ENCODE assay signal across 13 cellular contexts in genomic region chr2:197207608-197208007, GRCh38.
DNase-seq lines count a peak whose midpoint lies in the region; ATAC-seq and FAIRE-seq lines count a peak whose summit lies in the region.
"Had no signal": no experiment of that assay in that cellular context is flagged by ENCODE, and none has a peak within 500 bp of the region (broad histone marks: within the 10 kb centered on the region; RNA-seq: fewer than 3 reads in every experiment).

No MANE protein-coding gene starts in this region.

- H2AFZ ChIP-seq in neuronal stem cell (ENCODE audit: low read length), result no peak overlapping the region

- H3K27me3 ChIP-seq in CD4-positive, CD25-positive, alpha-beta regulatory T cell (ENCODE audit: control insufficient read depth, insufficient read depth, low read length), result no peaks in the 10 kb centered on the region
- H3K27me3 ChIP-seq in neuronal stem cell (ENCODE audit: control insufficient read depth in 3 of 3, insufficient read depth in 3 of 3, low read depth in 1 of 3, low read length in 3 of 3), result no peaks in the 10 kb centered on the region
- H3K27me3 ChIP-seq: BLaER1 treated with 17β-estradiol and CSF1 and Interleukin-3, amounts not matched to agents 10 nM and 100 nM had no signal

- peak overlapping the region; percentile 68 to 78 (median 72) for H3K4me3 Mint-ChIP-seq in CD4-positive, CD25-positive, alpha-beta regulatory T cell
- H3K4me3 Mint-ChIP-seq in activated T-helper 2 cell treated with anti-CD3 and anti-CD28 coated beads, Interferon-gamma antibody, Interleukin-2, Interleukin-4, amounts not matched to agents 10 μg/mL and 5 μg/mL and 100 μg/mL, durations not matched to agents 14 hours and 24 hours and 36 hours (ENCODE audit: low read depth), result peak overlapping the region; percentile 45
- H3K4me3 Mint-ChIP-seq in naive thymus-derived CD8-positive, alpha-beta T cell, result peak overlapping the region; percentile 46 to 88 (median 76)

- no peaks in the 10 kb centered on the region for H3K27me3 Mint-ChIP-seq in CD4-positive, CD25-positive, alpha-beta regulatory T cell
- H3K27me3 Mint-ChIP-seq in activated T-helper 2 cell treated with anti-CD3 and anti-CD28 coated beads, Interferon-gamma antibody, Interleukin-2, Interleukin-4, amounts not matched to agents 10 μg/mL and 5 μg/mL and 100 μg/mL, durations not matched to agents 14 hours and 24 hours and 36 hours (ENCODE audit: low read depth), result no peaks in the 10 kb centered on the region
- H3K27me3 Mint-ChIP-seq in naive thymus-derived CD8-positive, alpha-beta T cell, result no peaks in the 10 kb centered on the region

- no peak for DNase-seq in CD4-positive, CD25-positive, alpha-beta regulatory T cell
- no peak for DNase-seq in GM19239 (ENCODE audit: insufficient read length, low spot score)
- no peak for DNase-seq in activated T-helper 2 cell treated with anti-CD3 and anti-CD28 coated beads, Interferon-gamma antibody, Interleukin-2, Interleukin-4, amounts not matched to agents 10 μg/mL and 5 μg/mL and 100 μg/mL, durations not matched to agents 14 hours and 24 hours and 36 hours (ENCODE audit: low spot score)
- DNase-seq in naive thymus-derived CD8-positive, alpha-beta T cell, result no peak
- no peak for DNase-seq in neuronal stem cell (ENCODE audit: low spot score)
- no peak for DNase-seq in effector CD8-positive, alpha-beta T cell (lab: John Stamatoyannopoulos, UW)
- no peak for DNase-seq in cerebellar nuclear complex (lab: John Stamatoyannopoulos, UW)
- no peak for DNase-seq in NCI-H82 (lab: John Stamatoyannopoulos, UW)
- DNase-seq: activated CD8-positive, alpha-beta memory T cell treated with anti-CD3 and anti-CD28 coated beads, Interleukin-2, amount 50 U/mL, for 48 hours; NCI-H1105 treated with DMSO at 0.1 percent for 48 hours; retina had no signal

- H2BK15ac ChIP-seq in neuronal stem cell (ENCODE audit: low read length), result no peak overlapping the region

- H3K4me1 Mint-ChIP-seq in CD4-positive, CD25-positive, alpha-beta regulatory T cell, result peaks cover 34 to 96% (median 82%) of the 10 kb centered on the region in 4 donors
- H3K4me1 Mint-ChIP-seq in activated T-helper 2 cell treated with anti-CD3 and anti-CD28 coated beads, Interferon-gamma antibody, Interleukin-2, Interleukin-4, amounts not matched to agents 10 μg/mL and 5 μg/mL and 100 μg/mL, durations not matched to agents 14 hours and 24 hours and 36 hours (ENCODE audit: low read depth), result peaks cover 83% of the 10 kb centered on the region
- peaks cover 50 to 98% (median 96%) of the 10 kb centered on the region in 4 donors for H3K4me1 Mint-ChIP-seq in naive thymus-derived CD8-positive, alpha-beta T cell

- H3K27ac ChIP-seq in CD4-positive, CD25-positive, alpha-beta regulatory T cell (ENCODE audit: insufficient read depth, low read length, poor library complexity, severe bottlenecking), result peak overlapping the region; percentile 88
- H3K27ac ChIP-seq in neuronal stem cell (replicated peaks; ENCODE audit: low read length), result no peak overlapping the region

- no peak overlapping the region for H2BK12ac ChIP-seq in neuronal stem cell (ENCODE audit: low read length)

- no peak overlapping the region for H4K8ac ChIP-seq in neuronal stem cell (ENCODE audit: low read depth, low read length)

- no peak overlapping the region for H3K4me2 ChIP-seq in neuronal stem cell (ENCODE audit: insufficient read depth, low read length, poor library complexity, severe bottlenecking)

- H3K9me3 ChIP-seq in CD4-positive, CD25-positive, alpha-beta regulatory T cell (ENCODE audit: control insufficient read depth in 2 of 2, low read length in 2 of 2), result no peaks in the 10 kb centered on the region
- H3K9me3 ChIP-seq in neuronal stem cell (replicated peaks in 1 of 2; ENCODE audit: control insufficient read depth in 2 of 2, insufficient read depth in 1 of 2, low read depth in 1 of 2, low read length in 2 of 2), result no peaks in the 10 kb centered on the region
- H3K9me3 ChIP-seq: BLaER1 treated with 17β-estradiol and CSF1 and Interleukin-3, amounts not matched to agents 10 nM and 100 nM had no signal

- FAIRE-seq in GM19239 (lab: Jason Lieb, UNC), result peak; percentile 86
- FAIRE-seq: G401.6 had no signal

- H2BK5ac ChIP-seq in neuronal stem cell (ENCODE audit: low read length), result no peak overlapping the region

- no peaks in the 10 kb centered on the region for H3K9me3 Mint-ChIP-seq in CD4-positive, CD25-positive, alpha-beta regulatory T cell
- no peaks in the 10 kb centered on the region for H3K9me3 Mint-ChIP-seq in activated T-helper 2 cell treated with anti-CD3 and anti-CD28 coated beads, Interferon-gamma antibody, Interleukin-2, Interleukin-4, amounts not matched to agents 10 μg/mL and 5 μg/mL and 100 μg/mL, durations not matched to agents 14 hours and 24 hours and 36 hours
- peaks cover 0 to 3% (median 0%) of the 10 kb centered on the region in 9 donors for H3K9me3 Mint-ChIP-seq in naive thymus-derived CD8-positive, alpha-beta T cell

- no peak overlapping the region for H4K91ac ChIP-seq in neuronal stem cell (ENCODE audit: low read depth, low read length, poor library complexity)

- no peak overlapping the region for H3K23ac ChIP-seq in neuronal stem cell (ENCODE audit: low read depth, low read length, poor library complexity)

- no peak overlapping the region for H3K14ac ChIP-seq in neuronal stem cell (ENCODE audit: low read length)

- intact Hi-C loops in activated T-helper 2 cell treated with anti-CD3 and anti-CD28 coated beads, Interferon-gamma antibody, Interleukin-2, Interleukin-4, amounts not matched to agents 10 μg/mL and 5 μg/mL and 100 μg/mL, durations not matched to agents 14 hours and 24 hours and 36 hours (cut with micrococcal nuclease), result loop anchor here (2.0 to 5.0 kb wide), 2 partner anchors 51 to 280 kb away; partner anchors contain the start of gene PGAP1

- no peak overlapping the region for H3K9ac ChIP-seq in neuronal stem cell (ENCODE audit: low read depth, low read length, poor library complexity)

- POLR2A ChIA-PET in naive thymus-derived CD8-positive, alpha-beta T cell (lab: Charles Lee), result interaction anchor here (0.6 to 24.4 kb wide), 11 partner anchors 9 to 1038 kb away, joined by 3 to 582 read pairs (median 5); partner anchors contain the start of gene ANKRD44

- ATAC-seq in CD4-positive, CD25-positive, alpha-beta regulatory T cell (ENCODE audit: low read depth in 2 of 2), result no peak
- ATAC-seq in naive thymus-derived CD8-positive, alpha-beta T cell, result no peak

- H3K36me3 Mint-ChIP-seq in CD4-positive, CD25-positive, alpha-beta regulatory T cell, result peaks cover 28% of the 10 kb centered on the region
- peaks cover 39% of the 10 kb centered on the region for H3K36me3 Mint-ChIP-seq in activated T-helper 2 cell treated with anti-CD3 and anti-CD28 coated beads, Interferon-gamma antibody, Interleukin-2, Interleukin-4, amounts not matched to agents 10 μg/mL and 5 μg/mL and 100 μg/mL, durations not matched to agents 14 hours and 24 hours and 36 hours (ENCODE audit: low read depth)
- H3K36me3 Mint-ChIP-seq in naive thymus-derived CD8-positive, alpha-beta T cell, result peaks cover 0 to 19% (median 18%) of the 10 kb centered on the region in 3 donors

- H3K27ac Mint-ChIP-seq in CD4-positive, CD25-positive, alpha-beta regulatory T cell, result peak overlapping the region; percentile 97 to 99 (median 98)
- H3K27ac Mint-ChIP-seq in activated T-helper 2 cell treated with anti-CD3 and anti-CD28 coated beads, Interferon-gamma antibody, Interleukin-2, Interleukin-4, amounts not matched to agents 10 μg/mL and 5 μg/mL and 100 μg/mL, durations not matched to agents 14 hours and 24 hours and 36 hours, result peak overlapping the region; percentile 85
- peak overlapping the region; percentile 97 to 100 (median 98) for H3K27ac Mint-ChIP-seq in naive thymus-derived CD8-positive, alpha-beta T cell

- no peaks in the 10 kb centered on the region for H3K79me1 ChIP-seq in neuronal stem cell (ENCODE audit: low read depth, low read length)

- no peak overlapping the region for H3K18ac ChIP-seq in neuronal stem cell (ENCODE audit: low read length)

- H3K4ac ChIP-seq in neuronal stem cell (ENCODE audit: low read length), result no peak overlapping the region

- H2BK120ac ChIP-seq in neuronal stem cell (ENCODE audit: low read depth, low read length), result no peak overlapping the region

- no peak overlapping the region for H2AK5ac ChIP-seq in neuronal stem cell (ENCODE audit: low read depth, low read length)

- peak overlapping the region; percentile 67 for H3K4me3 ChIP-seq in CD4-positive, CD25-positive, alpha-beta regulatory T cell (ENCODE audit: low read depth, low read length)
- no peak overlapping the region for H3K4me3 ChIP-seq in neuronal stem cell (ENCODE audit: low read length in 2 of 2)
- H3K4me3 ChIP-seq: BLaER1 treated with 17β-estradiol and CSF1 and Interleukin-3, amounts not matched to agents 10 nM and 100 nM had no signal

- no CpG with 5 or more reads among the region's 3 CpGs for WGBS in neuronal stem cell (ENCODE audit: extremely low coverage in 2 of 2, insufficient read length in 2 of 2, insufficient replicate concordance in 1 of 2), 2 donors

- H3K36me3 ChIP-seq in CD4-positive, CD25-positive, alpha-beta regulatory T cell (ENCODE audit: control insufficient read depth, insufficient read depth, low read length), result peaks cover 13% of the 10 kb centered on the region
- H3K36me3 ChIP-seq in neuronal stem cell (replicated peaks in 1 of 2; ENCODE audit: control insufficient read depth in 2 of 2, insufficient read depth in 2 of 2, low read length in 2 of 2), result no peaks in the 10 kb centered on the region

- H3K4me1 ChIP-seq in CD4-positive, CD25-positive, alpha-beta regulatory T cell (ENCODE audit: control insufficient read depth, insufficient read depth, low read length, poor library complexity, severe bottlenecking), result peaks cover 94% of the 10 kb centered on the region
- H3K4me1 ChIP-seq in neuronal stem cell (ENCODE audit: control insufficient read depth in 2 of 2, insufficient read depth in 1 of 2, low read depth in 1 of 2, low read length in 2 of 2), result peaks cover 0 to 3% of the 10 kb centered on the region in 2 donors
